ENCODE assay signal across 21 cellular contexts in genomic region chrX:141969706-141970105, GRCh38.
"Had no signal": no experiment of that assay in that cellular context is flagged by ENCODE, and none has a peak within 500 bp of the region (broad histone marks: within the 10 kb centered on the region; RNA-seq: fewer than 3 reads in every experiment).

No MANE protein-coding gene starts in this region.

- H3K9me3 ChIP-seq: gastrocnemius medialis, left ventricle myocardium inferior, lower lobe of right lung, psoas muscle, testis, tibial nerve had no signal

- H3K27me3 Mint-ChIP-seq: naive thymus-derived CD4-positive, alpha-beta T cell had no signal

- DNase-seq: cerebellar nuclear complex; cortex of kidney; effector memory CD4-positive, alpha-beta T cell; gastrocnemius medialis; glutamatergic neuron; left cardiac atrium; left ventricle myocardium inferior; lower lobe of right lung; mesenchymal stem cell; naive thymus-derived CD4-positive, alpha-beta T cell; nephron progenitor cell; psoas muscle; stimulated activated CD4-positive, alpha-beta T cell treated with anti-CD3 and anti-CD28 coated beads, Interleukin-12 subunit alpha, Interleukin-12 subunit beta, amount 100 ng/mL, for 4 hours; stimulated activated naive CD4-positive, alpha-beta T cell treated with Interleukin-2 at 50 U/mL for 16 hours; testis had no signal

- H3K4me3 Mint-ChIP-seq: naive thymus-derived CD4-positive, alpha-beta T cell; nephron progenitor cell had no signal

- H3K4me3 ChIP-seq: gastrocnemius medialis, left ventricle myocardium inferior, lower lobe of right lung, psoas muscle, skin epidermis, testis, tibial nerve had no signal

- ATAC-seq: esophagus mucosa; gastrocnemius medialis; left cardiac atrium; lower lobe of right lung; naive thymus-derived CD4-positive, alpha-beta T cell; psoas muscle; sciatic nerve had no signal

- FAIRE-seq: keratinocyte had no signal

- H3K27ac Mint-ChIP-seq: naive thymus-derived CD4-positive, alpha-beta T cell; nephron progenitor cell had no signal

- H3K27me3 ChIP-seq: gastrocnemius medialis, testis, tibial nerve had no signal

- H3K27ac ChIP-seq: gastrocnemius medialis, left ventricle myocardium inferior, lower lobe of right lung, parathyroid adenoma, psoas muscle, skin epidermis, testis, tibial nerve had no signal

- H3K36me3 ChIP-seq: gastrocnemius medialis, left ventricle myocardium inferior, lower lobe of right lung, tibial nerve had no signal

- H3K36me3 Mint-ChIP-seq: naive thymus-derived CD4-positive, alpha-beta T cell had no signal

- H3K9ac ChIP-seq: parathyroid adenoma had no signal

- H3K4me1 ChIP-seq: gastrocnemius medialis, left ventricle myocardium inferior, lower lobe of right lung, parathyroid adenoma, psoas muscle, testis, tibial nerve had no signal

- H3K79me2 ChIP-seq: parathyroid adenoma had no signal

- H2AFZ ChIP-seq: parathyroid adenoma had no signal

- H3K4me1 Mint-ChIP-seq: naive thymus-derived CD4-positive, alpha-beta T cell; nephron progenitor cell had no signal
